ENCODE assay signal across 8 cellular contexts in the genomic region with DNA sequence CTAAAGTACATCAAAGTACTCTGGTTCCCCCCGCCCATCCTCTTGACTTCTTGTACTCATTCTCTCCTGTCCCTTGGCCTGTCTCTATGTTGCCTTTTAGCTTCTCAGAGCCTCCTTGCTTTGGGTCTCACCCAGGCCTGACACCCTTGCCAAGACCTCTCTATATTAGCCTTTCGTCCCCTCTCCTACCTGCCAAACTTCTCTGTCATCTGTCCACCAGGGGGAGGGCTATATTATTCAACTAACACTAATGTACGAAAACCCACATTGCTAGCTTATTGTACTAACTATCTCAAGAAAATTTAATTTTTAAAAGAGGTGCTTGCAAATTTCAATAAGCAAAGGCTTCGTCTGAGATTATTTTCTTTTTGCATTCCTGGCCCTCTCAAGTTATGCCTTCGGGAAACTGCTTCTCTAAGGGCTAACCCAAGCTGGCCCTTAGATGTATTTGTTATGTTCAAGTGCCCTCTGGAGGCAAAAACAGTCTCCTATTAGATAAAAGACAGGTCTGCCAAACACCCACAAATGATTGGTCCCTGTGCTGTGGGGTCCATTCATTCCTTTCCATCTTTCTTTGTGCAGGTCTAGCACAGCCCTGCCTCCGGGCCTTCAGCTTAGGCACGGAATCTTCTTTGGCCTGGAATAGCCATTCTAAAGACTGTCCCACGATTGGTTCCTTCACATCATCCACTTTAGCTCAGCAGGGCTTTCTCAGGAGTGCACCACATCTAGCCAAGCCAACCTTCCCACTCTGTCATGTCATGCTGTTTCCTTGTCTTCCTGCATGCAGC. TPM values are rescaled to one million over a fixed set of nuclear protein-coding genes. Genes with fewer than 3 reads are reported as not detected.
DNase-seq lines count a peak whose midpoint lies in the region; ATAC-seq, FAIRE-seq and TF ChIP-seq lines count a peak whose summit lies in the region.

No MANE protein-coding gene starts in this region.

- H2AFZ ChIP-seq in OCI-LY1 (ENCODE audit: low read length) = peak overlapping the region; percentile 81

- peaks cover 46% of the 10 kb centered on the region for H3K4me1 ChIP-seq in OCI-LY1 (ENCODE audit: insufficient read depth, low read length, severe bottlenecking)

- H3K4me3 Mint-ChIP-seq in activated naive CD8-positive, alpha-beta T cell treated with anti-CD3 and anti-CD28 coated beads, Interleukin-2, amount 50 U/mL, for 24 hours = peak overlapping the region; percentile 75

- FAIRE-seq in G401.6 (lab: Jason Lieb, UNC) (peak; percentile 62), HTR-8/SVneo (lab: Jason Lieb, UNC) (no peak), GM12891 (lab: Jason Lieb, UNC) (no peak)

- H3K9me3 Mint-ChIP-seq in activated naive CD8-positive, alpha-beta T cell treated with anti-CD3 and anti-CD28 coated beads, Interleukin-2, amount 50 U/mL, for 24 hours = no peaks in the 10 kb centered on the region

- no peaks in the 10 kb centered on the region for H4K20me1 ChIP-seq in OCI-LY1 (ENCODE audit: insufficient read depth, low read length)

- H3F3A ChIP-seq in OCI-LY1 (ENCODE audit: insufficient read depth, low read length) = no peaks in the 10 kb centered on the region

- TF ChIP-seq CTCF in OCI-LY1 (IDR thresholded peaks at IDR 0.05; ENCODE audit: low read length) (peak; percentile 90), retinal pigment epithelial cell (conservative IDR thresholded peaks at IDR 0.05; ENCODE audit: low read depth, low read length) (peak; percentile 59)

- intact Hi-C loops in left ventricle myocardium superior (cut with micrococcal nuclease) = no loop called here

- peak overlapping the region; percentile 99 for H3K27ac Mint-ChIP-seq in activated naive CD8-positive, alpha-beta T cell treated with anti-CD3 and anti-CD28 coated beads, Interleukin-2, amount 50 U/mL, for 24 hours

- H3K27me3 Mint-ChIP-seq in activated naive CD8-positive, alpha-beta T cell treated with anti-CD3 and anti-CD28 coated beads, Interleukin-2, amount 50 U/mL, for 24 hours = no peaks in the 10 kb centered on the region

- H3K36me3 Mint-ChIP-seq in activated naive CD8-positive, alpha-beta T cell treated with anti-CD3 and anti-CD28 coated beads, Interleukin-2, amount 50 U/mL, for 24 hours (ENCODE audit: low read depth) = no peaks in the 10 kb centered on the region

- H3K27me3 ChIP-seq in OCI-LY1 (ENCODE audit: insufficient read depth, low read length) = no peaks in the 10 kb centered on the region

- H3K4me3 ChIP-seq in OCI-LY1 (ENCODE audit: low read depth, low read length, poor library complexity, severe bottlenecking) = peak overlapping the region; percentile 49
- peak overlapping the region; percentile 33 for H3K4me3 ChIP-seq in retinal pigment epithelial cell (ENCODE audit: low read length)

- ATAC-seq in GM21526 (IDR thresholded peaks at IDR 0.05; ENCODE audit: low FRiP score, unreplicated experiment) = peak; percentile 73
- ATAC-seq in activated naive CD8-positive, alpha-beta T cell treated with anti-CD3 and anti-CD28 coated beads, Interleukin-2, amount 50 U/mL, for 24 hours = peak; percentile 65
- ATAC-seq in left ventricle myocardium superior = peak; percentile 90

- peak; percentile 30 for DNase-seq in HTR-8/SVneo (ENCODE audit: insufficient read length, low spot score)
- DNase-seq in activated naive CD8-positive, alpha-beta T cell treated with anti-CD3 and anti-CD28 coated beads, Interleukin-2, amount 50 U/mL, for 24 hours = peak; percentile 43
- no peak for DNase-seq in left ventricle myocardium superior
- DNase-seq in retinal pigment epithelial cell (ENCODE audit: low read depth) = no peak
- DNase-seq in GM12891 (ENCODE audit: insufficient read length, low spot score) = no peak

- no peaks in the 10 kb centered on the region for H3K9me2 ChIP-seq in OCI-LY1 (ENCODE audit: low read depth, low read length)

- no peaks in the 10 kb centered on the region for H3K79me2 ChIP-seq in OCI-LY1 (ENCODE audit: insufficient read depth, low read length)

- H3K4me2 ChIP-seq in OCI-LY1 (ENCODE audit: low read length) = peak overlapping the region; percentile 73

- H3K9ac ChIP-seq in OCI-LY1 (ENCODE audit: low read length) = peak overlapping the region; percentile 41

- H3K27ac ChIP-seq in OCI-LY1 (ENCODE audit: low read depth, low read length, poor library complexity, severe bottlenecking) = peak overlapping the region; percentile 88

- H3K36me3 ChIP-seq in OCI-LY1 (ENCODE audit: insufficient read depth, low read length) = no peaks in the 10 kb centered on the region

- no peaks in the 10 kb centered on the region for H3K9me3 ChIP-seq in OCI-LY1 (ENCODE audit: low read length)

- peaks cover 30% of the 10 kb centered on the region for H3K4me1 Mint-ChIP-seq in activated naive CD8-positive, alpha-beta T cell treated with anti-CD3 and anti-CD28 coated beads, Interleukin-2, amount 50 U/mL, for 24 hours

- no peak for TF ChIP-seq POLR2A in GM12891 (IDR thresholded peaks at IDR 0.05; ENCODE audit: low read depth, low read length)

TF ChIP-seq in GM12891, 5 proteins besides CTCF, POLR2A, EP300 and RAD21:
- TF ChIP-seq SPI1 (IDR thresholded peaks at IDR 0.05; ENCODE audit: low read depth, low read length) (no peak), TAF1 (IDR thresholded peaks at IDR 0.05; ENCODE audit: low read depth, low read length) (no peak), POLR2AphosphoS5 (IDR thresholded peaks at IDR 0.05; ENCODE audit: low read depth, low read length) (no peak), POU2F2 (IDR thresholded peaks at IDR 0.05; ENCODE audit: low read depth, low read length) (no peak), PAX5 (IDR thresholded peaks at IDR 0.05; ENCODE audit: insufficient read depth, low read length, severe bottlenecking) (no peak)

RNA-seq across cellular contexts. Expression of a gene that starts 6.4 kb away (rescaled TPM):
- total RNA-seq in left ventricle myocardium superior = 33.7 TPM
- polyA plus RNA-seq in GM12891 (2012; ENCODE audit: low read depth, missing spikeins) = 27.3 TPM

RNA-seq across cellular contexts. Expression of a gene that starts 12.1 kb away (rescaled TPM):
- total RNA-seq in left ventricle myocardium superior = 5.5 TPM
- polyA plus RNA-seq in GM12891 (2012; ENCODE audit: low read depth, missing spikeins) = 7.5 TPM

Comparison
In these comparisons a context has a peak if more than half of its experiments do, and no peak if none do; other contexts are left out.
1. DNase-seq: peak in HTR-8/SVneo (single experiment) and activated naive CD8-positive, alpha-beta T cell treated with anti-CD3 and anti-CD28 coated beads, Interleukin-2, amount 50 U/mL, for 24 hours (single experiment); none in left ventricle myocardium superior (single experiment), retinal pigment epithelial cell (single experiment) and GM12891 (single experiment).
2. Peak in every context shown above with its lines, with median percentiles within 50 percentile points of each other: ATAC-seq.